In genomic region chr9:89606049-89606481, GRCh38 we compare ENCODE assay signal across 1 cellular context.
TF ChIP-seq lines count a peak whose summit lies in the region.

No MANE protein-coding gene starts in this region.

TF ChIP-seq in HepG2, 621 proteins besides CTCF, POLR2A, EP300 and RAD21 (continued from another document):
- TF ChIP-seq, protein P1, sequence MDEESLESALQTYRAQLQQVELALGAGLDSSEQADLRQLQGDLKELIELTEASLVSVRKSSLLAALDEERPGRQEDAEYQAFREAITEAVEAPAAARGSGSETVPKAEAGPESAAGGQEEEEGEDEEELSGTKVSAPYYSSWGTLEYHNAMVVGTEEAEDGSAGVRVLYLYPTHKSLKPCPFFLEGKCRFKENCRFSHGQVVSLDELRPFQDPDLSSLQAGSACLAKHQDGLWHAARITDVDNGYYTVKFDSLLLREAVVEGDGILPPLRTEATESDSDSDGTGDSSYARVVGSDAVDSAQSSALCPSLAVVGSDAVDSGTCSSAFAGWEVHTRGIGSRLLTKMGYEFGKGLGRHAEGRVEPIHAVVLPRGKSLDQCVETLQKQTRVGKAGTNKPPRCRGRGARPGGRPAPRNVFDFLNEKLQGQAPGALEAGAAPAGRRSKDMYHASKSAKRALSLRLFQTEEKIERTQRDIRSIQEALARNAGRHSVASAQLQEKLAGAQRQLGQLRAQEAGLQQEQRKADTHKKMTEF (CRISPR knock-in tag; IDR thresholded peaks at IDR 0.05): peak; percentile 60; the same call in 1 of the 2 replicates
- TF ChIP-seq RNF2 (conservative IDR thresholded peaks at IDR 0.05; ENCODE audit: low read depth) (peak; percentile 78; the same call in 1 of the 2 replicates), NFE2L1 (CRISPR knock-in tag; IDR thresholded peaks at IDR 0.05; ENCODE audit: borderline replicate concordance) (peak; percentile 90; the same call in 1 of the 2 replicates), MAX (IDR thresholded peaks at IDR 0.05) (0 out of 2 replicates have a peak, but pooled peaks have one; percentile 25), HIC2 (CRISPR knock-in tag; IDR thresholded peaks at IDR 0.05; ENCODE audit: low read depth) (0 out of 2 replicates have a peak, but pooled peaks have one; percentile 33), MAFF (IDR thresholded peaks at IDR 0.05; ENCODE audit: low read depth, low read length) (peak; percentile 41; the same call in 1 of the 2 replicates), KDM2A (CRISPR knock-in tag; IDR thresholded peaks at IDR 0.05; ENCODE audit: borderline replicate concordance, low read depth) (peak; percentile 45; the same call in 1 of the 2 replicates), ZNF253 (CRISPR knock-in tag; IDR thresholded peaks at IDR 0.05; ENCODE audit: borderline replicate concordance) (peak; percentile 20; the same call in 1 of the 2 replicates), ZBTB40 (IDR thresholded peaks at IDR 0.05) (no peak), ZBTB40 (CRISPR knock-in tag; IDR thresholded peaks at IDR 0.05) (peak; percentile 9; the same call in 1 of the 2 replicates), ETV5 (CRISPR knock-in tag; IDR thresholded peaks at IDR 0.05; ENCODE audit: borderline replicate concordance) (peak; percentile 38; the same call in 1 of the 2 replicates), ZNF687 (CRISPR knock-in tag; IDR thresholded peaks at IDR 0.05) (peak; percentile 63), NFYC (CRISPR knock-in tag; IDR thresholded peaks at IDR 0.05) (no peak)
- TF ChIP-seq, protein P2, sequence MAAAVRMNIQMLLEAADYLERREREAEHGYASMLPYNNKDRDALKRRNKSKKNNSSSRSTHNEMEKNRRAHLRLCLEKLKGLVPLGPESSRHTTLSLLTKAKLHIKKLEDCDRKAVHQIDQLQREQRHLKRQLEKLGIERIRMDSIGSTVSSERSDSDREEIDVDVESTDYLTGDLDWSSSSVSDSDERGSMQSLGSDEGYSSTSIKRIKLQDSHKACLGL (CRISPR knock-in tag; IDR thresholded peaks at IDR 0.05): 0 out of 2 replicates have a peak, but pooled peaks have one; percentile 43
